ENCODE assay signal across 39 cellular contexts in genomic region chr5:29769474-29769873, GRCh38.
"Had no signal": no experiment of that assay in that cellular context is flagged by ENCODE, and none has a peak within 500 bp of the region (broad histone marks: within the 10 kb centered on the region; RNA-seq: fewer than 3 reads in every experiment).

No MANE protein-coding gene starts in this region.

- H3K36me3 Mint-ChIP-seq: activated naive CD4-positive, alpha-beta T cell treated with anti-CD3 and anti-CD28 coated beads, Interleukin-2, amount 10 ng/mL, durations not matched to agents 7 days and 5 days; activated naive CD4-positive, alpha-beta T cell treated with anti-CD3 and anti-CD28 coated beads, Interleukin-2, amount 50 U/mL, for 24 hours; activated naive CD4-positive, alpha-beta T cell treated with anti-CD3 and anti-CD28 coated beads, Interleukin-2, amount 50 U/mL, for 72 hours; activated naive CD8-positive, alpha-beta T cell; activated naive CD8-positive, alpha-beta T cell treated with anti-CD3 and anti-CD28 coated beads for 36 hours; activated naive CD8-positive, alpha-beta T cell treated with anti-CD3 and anti-CD28 coated beads, Interleukin-2, amount 10 ng/mL, durations not matched to agents 7 days and 5 days; brain had no signal

- H3K9me3 ChIP-seq: adrenal gland, ascending aorta, body of pancreas, breast epithelium had no signal

- H3K9me3 Mint-ChIP-seq: brain had no signal

- H3K36me3 ChIP-seq: adrenal gland, ascending aorta, brain microvascular endothelial cell, breast epithelium, cardiac muscle cell had no signal

- H3K4me1 ChIP-seq: adrenal gland, ascending aorta, body of pancreas, breast epithelium had no signal

- ATAC-seq: activated naive CD4-positive, alpha-beta T cell treated with anti-CD3 and anti-CD28 coated beads, Interleukin-2, amount 50 U/mL, for 72 hours; activated naive CD8-positive, alpha-beta T cell treated with anti-CD3 and anti-CD28 coated beads, Interleukin-2, amount 50 U/mL, for 24 hours; activated T-cell treated with anti-CD3 and anti-CD28 coated beads, Interleukin-2, amount 50 U/mL, for 4 hours; activated T-cell treated with anti-CD3 and anti-CD28 coated beads, Interleukin-2, amount 50 U/mL, for 72 hours; activated T-helper 17 cell treated with anti-CD3 and anti-CD28 coated beads, Interleukin-2, amount 50 U/mL, for 72 hours; body of pancreas had no signal

- FAIRE-seq: astrocyte, bronchial epithelial cell had no signal

- H3K27me3 Mint-ChIP-seq: activated naive CD4-positive, alpha-beta T cell treated with anti-CD3 and anti-CD28 coated beads, Interleukin-2, amount 10 ng/mL, durations not matched to agents 7 days and 5 days; activated naive CD4-positive, alpha-beta T cell treated with anti-CD3 and anti-CD28 coated beads, Interleukin-2, amount 50 U/mL, for 24 hours; activated naive CD8-positive, alpha-beta T cell; activated naive CD8-positive, alpha-beta T cell treated with anti-CD3 and anti-CD28 coated beads for 36 hours; activated naive CD8-positive, alpha-beta T cell treated with anti-CD3 and anti-CD28 coated beads, Interleukin-2, amount 10 ng/mL, durations not matched to agents 7 days and 5 days; activated naive CD8-positive, alpha-beta T cell treated with anti-CD3 and anti-CD28 coated beads, Interleukin-2, amount 50 U/mL, for 24 hours; activated T-cell treated with anti-CD3 and anti-CD28 coated beads, Interleukin-2, amount 50 U/mL, for 24 hours; activated T-helper 17 cell treated with anti-CD3 and anti-CD28 coated beads, Interleukin-2, amount 50 U/mL, for 72 hours; brain; central memory CD8-positive, alpha-beta T cell had no signal

- H3K27ac Mint-ChIP-seq: activated naive CD4-positive, alpha-beta T cell treated with anti-CD3 and anti-CD28 coated beads for 36 hours; activated naive CD4-positive, alpha-beta T cell treated with anti-CD3 and anti-CD28 coated beads, Interleukin-2, amount 10 ng/mL, durations not matched to agents 7 days and 5 days; activated naive CD4-positive, alpha-beta T cell treated with anti-CD3 and anti-CD28 coated beads, Interleukin-2, amount 50 U/mL, for 24 hours; activated naive CD4-positive, alpha-beta T cell treated with anti-CD3 and anti-CD28 coated beads, Interleukin-2, amount 50 U/mL, for 72 hours; activated naive CD8-positive, alpha-beta T cell; activated naive CD8-positive, alpha-beta T cell treated with anti-CD3 and anti-CD28 coated beads for 36 hours; activated naive CD8-positive, alpha-beta T cell treated with anti-CD3 and anti-CD28 coated beads, Interleukin-2, amount 10 ng/mL, durations not matched to agents 7 days and 5 days; activated naive CD8-positive, alpha-beta T cell treated with anti-CD3 and anti-CD28 coated beads, Interleukin-2, amount 50 U/mL, for 24 hours; activated T-cell treated with anti-CD3 and anti-CD28 coated beads, Interleukin-2, amount 50 U/mL, for 24 hours; activated T-cell treated with anti-CD3 and anti-CD28 coated beads, Interleukin-2, amount 50 U/mL, for 72 hours; activated T-helper 1 cell treated with anti-CD3 and anti-CD28 coated beads, Interleukin-12 subunit alpha, Interleukin-12 subunit beta, Interleukin-2, Interleukin-4 antibody, amounts not matched to agents 30 ng/mL and 10 ng/mL and 1 ng/mL, durations not matched to agents 14 hours and 24 hours and 36 hours; activated T-helper 17 cell treated with anti-CD3 and anti-CD28 coated beads, Interleukin-2, amount 50 U/mL, for 72 hours; activated T-helper 2 cell treated with anti-CD3 and anti-CD28 coated beads, Interferon-gamma antibody, Interleukin-2, Interleukin-4, amounts not matched to agents 10 μg/mL and 5 μg/mL and 100 μg/mL, durations not matched to agents 14 hours and 24 hours and 36 hours; brain had no signal

- H3K27ac ChIP-seq: adrenal gland, ascending aorta, body of pancreas, brain microvascular endothelial cell, breast epithelium, cardiac muscle cell had no signal

- H3K27me3 ChIP-seq: adrenal gland, ascending aorta, body of pancreas, brain microvascular endothelial cell, breast epithelium, cardiac muscle cell had no signal

- H3K4me3 Mint-ChIP-seq: activated naive CD4-positive, alpha-beta T cell treated with anti-CD3 and anti-CD28 coated beads for 36 hours; activated naive CD4-positive, alpha-beta T cell treated with anti-CD3 and anti-CD28 coated beads, Interleukin-2, amount 10 ng/mL, durations not matched to agents 7 days and 5 days; activated naive CD4-positive, alpha-beta T cell treated with anti-CD3 and anti-CD28 coated beads, Interleukin-2, amount 50 U/mL, for 24 hours; activated naive CD8-positive, alpha-beta T cell; activated naive CD8-positive, alpha-beta T cell treated with anti-CD3 and anti-CD28 coated beads for 36 hours; activated naive CD8-positive, alpha-beta T cell treated with anti-CD3 and anti-CD28 coated beads, Interleukin-2, amount 10 ng/mL, durations not matched to agents 7 days and 5 days; activated naive CD8-positive, alpha-beta T cell treated with anti-CD3 and anti-CD28 coated beads, Interleukin-2, amount 50 U/mL, for 24 hours; activated T-cell treated with anti-CD3 and anti-CD28 coated beads, Interleukin-2, amount 50 U/mL, for 24 hours; activated T-cell treated with anti-CD3 and anti-CD28 coated beads, Interleukin-2, amount 50 U/mL, for 4 hours; activated T-cell treated with anti-CD3 and anti-CD28 coated beads, Interleukin-2, amount 50 U/mL, for 72 hours; activated T-helper 1 cell treated with anti-CD3 and anti-CD28 coated beads, Interleukin-12 subunit alpha, Interleukin-12 subunit beta, Interleukin-2, Interleukin-4 antibody, amounts not matched to agents 30 ng/mL and 10 ng/mL and 1 ng/mL, durations not matched to agents 14 hours and 24 hours and 36 hours; activated T-helper 17 cell treated with anti-CD3 and anti-CD28 coated beads, Interleukin-2, amount 50 U/mL, for 72 hours; brain; central memory CD8-positive, alpha-beta T cell had no signal

- DNase-seq: activated effector memory CD4-positive, alpha-beta T cell treated with anti-CD3 and anti-CD28 coated beads, Interleukin-2, amount 50 U/mL, for 16 hours; activated effector memory CD4-positive, alpha-beta T cell treated with Interleukin-2 at 50 U/mL for 16 hours; activated gamma-delta T cell; activated gamma-delta T cell treated with Interleukin-2 at 50 U/mL for 16 hours; activated naive CD4-positive, alpha-beta T cell; activated naive CD4-positive, alpha-beta T cell treated with anti-CD3 and anti-CD28 coated beads for 36 hours; activated naive CD4-positive, alpha-beta T cell treated with anti-CD3 and anti-CD28 coated beads, Interleukin-2, amount 10 ng/mL, durations not matched to agents 7 days and 5 days; activated naive CD4-positive, alpha-beta T cell treated with anti-CD3 and anti-CD28 coated beads, Interleukin-2, amount 50 U/mL, for 16 hours; activated naive CD4-positive, alpha-beta T cell treated with Interleukin-2 at 50 U/mL for 16 hours; activated naive CD8-positive, alpha-beta T cell treated with anti-CD3 and anti-CD28 coated beads for 36 hours; activated naive CD8-positive, alpha-beta T cell treated with anti-CD3 and anti-CD28 coated beads, Interleukin-2, amount 10 ng/mL, durations not matched to agents 7 days and 5 days; activated naive CD8-positive, alpha-beta T cell treated with anti-CD3 and anti-CD28 coated beads, Interleukin-2, amount 50 U/mL, for 24 hours; activated T-cell treated with anti-CD3 and anti-CD28 coated beads, Interleukin-2, amount 50 U/mL, for 24 hours; activated T-cell treated with anti-CD3 and anti-CD28 coated beads, Interleukin-2, amount 50 U/mL, for 4 hours; activated T-cell treated with anti-CD3 and anti-CD28 coated beads, Interleukin-2, amount 50 U/mL, for 48 hours; activated T-cell treated with anti-CD3 and anti-CD28 coated beads, Interleukin-2, amount 50 U/mL, for 72 hours; adrenal gland; amniotic stem cell; amygdala; anterior cingulate cortex; aorta; body of pancreas; brain microvascular endothelial cell; caudate nucleus; central memory CD4-positive, alpha-beta T cell; cerebellar nuclear complex had no signal

- H3K4me1 Mint-ChIP-seq: activated naive CD4-positive, alpha-beta T cell treated with anti-CD3 and anti-CD28 coated beads, Interleukin-2, amount 10 ng/mL, durations not matched to agents 7 days and 5 days; activated naive CD4-positive, alpha-beta T cell treated with anti-CD3 and anti-CD28 coated beads, Interleukin-2, amount 50 U/mL, for 24 hours; activated naive CD8-positive, alpha-beta T cell treated with anti-CD3 and anti-CD28 coated beads for 36 hours; activated naive CD8-positive, alpha-beta T cell treated with anti-CD3 and anti-CD28 coated beads, Interleukin-2, amount 10 ng/mL, durations not matched to agents 7 days and 5 days; activated naive CD8-positive, alpha-beta T cell treated with anti-CD3 and anti-CD28 coated beads, Interleukin-2, amount 50 U/mL, for 24 hours; activated T-helper 17 cell treated with anti-CD3 and anti-CD28 coated beads, Interleukin-2, amount 50 U/mL, for 72 hours; central memory CD8-positive, alpha-beta T cell had no signal

- H3K4me3 ChIP-seq: adrenal gland, ascending aorta, body of pancreas, breast epithelium, cardiac muscle cell had no signal
